ENCODE assay signal across 8 cellular contexts in the genomic region with DNA sequence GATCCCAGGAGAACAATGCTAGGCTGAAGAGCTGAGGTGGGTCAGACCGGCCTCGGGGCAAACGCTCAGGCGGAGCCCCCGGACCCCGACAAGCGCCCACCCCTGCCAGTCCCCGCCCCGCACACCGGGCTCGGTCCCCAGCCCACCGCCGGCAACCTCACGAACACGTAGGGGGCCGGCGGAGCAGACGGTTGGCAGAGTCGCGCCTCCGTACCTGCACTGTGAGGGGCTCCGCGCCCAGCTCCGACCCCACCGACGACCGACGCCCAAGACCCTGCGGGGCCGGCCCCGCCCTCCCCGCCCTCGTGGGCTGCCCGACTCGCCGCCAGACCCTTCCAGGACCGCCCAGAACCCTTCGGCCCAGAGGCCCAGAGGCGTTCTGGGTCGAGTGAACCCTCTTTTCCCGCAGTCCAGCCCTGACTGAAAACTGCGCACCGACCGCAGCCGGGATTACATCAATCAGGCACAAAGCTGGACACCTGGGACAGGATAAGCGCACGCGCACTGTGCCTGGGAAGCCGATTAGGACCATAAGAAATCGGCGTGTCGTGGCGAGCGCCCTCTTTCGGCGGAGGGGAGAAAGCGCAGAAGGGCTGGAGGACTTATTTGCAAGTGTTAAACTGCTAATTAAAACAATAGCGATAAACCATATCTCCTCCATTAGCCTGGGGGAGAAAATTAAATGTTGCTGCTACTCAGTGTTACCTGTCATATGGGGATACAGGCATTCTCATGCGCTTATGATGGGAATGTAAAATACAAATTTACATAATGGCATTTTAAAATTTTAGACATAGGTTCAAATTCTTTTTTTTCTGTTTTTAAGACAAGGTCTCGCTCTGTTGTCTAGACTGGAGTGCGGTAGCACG. TPM values are rescaled to one million over a fixed set of nuclear protein-coding genes. Genes with fewer than 3 reads are reported as not detected.
DNase-seq lines count a peak whose midpoint lies in the region; ATAC-seq and TF ChIP-seq lines count a peak whose summit lies in the region.

No MANE protein-coding gene starts in this region.

- peak overlapping the region; percentile 93 for H3K4me3 Mint-ChIP-seq in activated CD4-positive, alpha-beta T cell treated with anti-CD3 and anti-CD28 coated beads, Interleukin-2, amount 10 ng/mL, durations not matched to agents 24 days and 14 days

- peaks cover 10% of the 10 kb centered on the region for H3K27me3 Mint-ChIP-seq in activated CD4-positive, alpha-beta T cell treated with anti-CD3 and anti-CD28 coated beads, Interleukin-2, amount 10 ng/mL, durations not matched to agents 24 days and 14 days

- H3K4me3 ChIP-seq in coronary artery (peak overlapping the region; percentile 99), left lung (peak overlapping the region; percentile 77 to 96)

- intact Hi-C loops in activated CD4-positive, alpha-beta T cell treated with anti-CD3 and anti-CD28 coated beads, Interleukin-2, amount 10 ng/mL, durations not matched to agents 24 days and 14 days (cut with micrococcal nuclease), result loop anchor here (1.0 to 5.0 kb wide), 6 partner anchors 29 to 215 kb away; partner anchors contain the start of genes C2orf81, MOB1A and WDR54
- intact Hi-C loops in left lung (cut with DNase I), result no loop called here

- H3K36me3 ChIP-seq in left lung, result no peaks in the 10 kb centered on the region

- H3K4me1 ChIP-seq in left lung, result peaks cover 12 to 40% of the 10 kb centered on the region in 2 donors

- H3K4me1 Mint-ChIP-seq in activated CD4-positive, alpha-beta T cell treated with anti-CD3 and anti-CD28 coated beads, Interleukin-2, amount 10 ng/mL, durations not matched to agents 24 days and 14 days, result peaks cover 8% of the 10 kb centered on the region

- no peaks in the 10 kb centered on the region for H3K9me3 Mint-ChIP-seq in activated CD4-positive, alpha-beta T cell treated with anti-CD3 and anti-CD28 coated beads, Interleukin-2, amount 10 ng/mL, durations not matched to agents 24 days and 14 days

- H3K9me3 ChIP-seq in left lung, result no peaks in the 10 kb centered on the region

- H3K27me3 ChIP-seq in left lung, result no peaks in the 10 kb centered on the region

- DNase-seq in AML-193 (lab: John Stamatoyannopoulos, UW) (peak; percentile 84 to 89), NCI-H526 (lab: John Stamatoyannopoulos, UW) (peak; percentile 81 to 94), coronary artery (ENCODE audit: low spot score) (peak; percentile 93), left lung (peak; percentile 94 to 98)
- DNase-seq in activated CD4-positive, alpha-beta T cell treated with anti-CD3 and anti-CD28 coated beads, Interleukin-2, amount 10 ng/mL, durations not matched to agents 24 days and 14 days, result peak; percentile 98
- peak; percentile 98 to 99 for DNase-seq in stimulated activated CD4-positive, alpha-beta T cell treated with anti-CD3 and anti-CD28 coated beads, Interleukin-2, amount 100 ng/mL, for 48 hours

- no peaks in the 10 kb centered on the region for H3K36me3 Mint-ChIP-seq in activated CD4-positive, alpha-beta T cell treated with anti-CD3 and anti-CD28 coated beads, Interleukin-2, amount 10 ng/mL, durations not matched to agents 24 days and 14 days (ENCODE audit: low read depth)

- TF ChIP-seq CTCF in coronary artery (IDR thresholded peaks at IDR 0.05), result peak; percentile 98
- peak; percentile 93 to 96 for TF ChIP-seq CTCF in left lung (IDR thresholded peaks at IDR 0.05)

- H3K27ac ChIP-seq in coronary artery, result peak overlapping the region; percentile 82 to 94
- H3K27ac ChIP-seq in left lung, result peak overlapping the region; percentile 82 to 90

- H3K27ac Mint-ChIP-seq in activated CD4-positive, alpha-beta T cell treated with anti-CD3 and anti-CD28 coated beads, Interleukin-2, amount 10 ng/mL, durations not matched to agents 24 days and 14 days, result peak overlapping the region; percentile 98

- ATAC-seq in GM19043 (IDR thresholded peaks at IDR 0.05; ENCODE audit: low read depth, unreplicated experiment) (peak; percentile 67), HG03439 (IDR thresholded peaks at IDR 0.05; ENCODE audit: unreplicated experiment) (peak; percentile 71), left lung (peak; percentile 97)

RNA-seq across cellular contexts. Expression of gene DCTN1, which starts 11.7 kb away (rescaled TPM):
- total RNA-seq in activated CD4-positive, alpha-beta T cell treated with anti-CD3 and anti-CD28 coated beads, Interleukin-2, amount 10 ng/mL, durations not matched to agents 24 days and 14 days, result 87.1 and 87.2 TPM in 2 replicates
- total RNA-seq in left lung, result 100 to 1,000 TPM; 121 to 132 TPM

RNA-seq across cellular contexts. Expression of gene C2orf81, which starts 29.6 kb away (rescaled TPM):
- total RNA-seq in activated CD4-positive, alpha-beta T cell treated with anti-CD3 and anti-CD28 coated beads, Interleukin-2, amount 10 ng/mL, durations not matched to agents 24 days and 14 days, result 1.7 and 2.0 TPM in 2 replicates
- 1 to 10 TPM; 2.8 to 3.4 TPM for total RNA-seq in left lung

RNA-seq across cellular contexts. Expression of gene WDR54, which starts 29.7 kb away (rescaled TPM):
- total RNA-seq in activated CD4-positive, alpha-beta T cell treated with anti-CD3 and anti-CD28 coated beads, Interleukin-2, amount 10 ng/mL, durations not matched to agents 24 days and 14 days, result 72.1 and 78.2 TPM in 2 replicates
- total RNA-seq in left lung, result 10 to 100 TPM in 1 of 2 donors, 1 to 10 TPM in 1; 9.2 to 17.7 TPM

RNA-seq across cellular contexts. Expression of gene SLC4A5, which starts 48.6 kb away (rescaled TPM):
- total RNA-seq in activated CD4-positive, alpha-beta T cell treated with anti-CD3 and anti-CD28 coated beads, Interleukin-2, amount 10 ng/mL, durations not matched to agents 24 days and 14 days, result 0.93 and 1.4 TPM in 2 replicates
- total RNA-seq in left lung, result 1 to 10 TPM; 2.0 to 8.2 TPM

RNA-seq across cellular contexts. Expression of gene RTKN, which starts 49.9 kb away (rescaled TPM):
- total RNA-seq in activated CD4-positive, alpha-beta T cell treated with anti-CD3 and anti-CD28 coated beads, Interleukin-2, amount 10 ng/mL, durations not matched to agents 24 days and 14 days, result 1.1 and 2.2 TPM in 2 replicates
- 10 to 100 TPM; 29.6 to 37.0 TPM for total RNA-seq in left lung

Comparison
In these comparisons a context has a peak if more than half of its experiments do, and no peak if none do; other contexts are left out.
1. Peak in every context shown above with its lines: DNase-seq, ATAC-seq, H3K4me3 ChIP-seq and H3K27ac ChIP-seq.